20 cellular contexts compared by ENCODE assay signal in genomic region chr5:150166193-150167162, GRCh38. TPM values are rescaled to one million over a fixed set of nuclear protein-coding genes. Genes with fewer than 3 reads are reported as not detected.
DNase-seq lines count a peak whose midpoint lies in the region; ATAC-seq and TF ChIP-seq lines count a peak whose summit lies in the region.
"Had no signal": no experiment of that assay in that cellular context is flagged by ENCODE, and none has a peak within 500 bp of the region (broad histone marks: within the 10 kb centered on the region; RNA-seq: fewer than 3 reads in every experiment).

CDX1 (plus strand) TSS chr5:150166778; CDS start chr5:150166877, 99 bp downstream.

- H3K36me3 ChIP-seq in colonic mucosa (no peaks in the 10 kb centered on the region), mucosa of rectum (ENCODE audit: control insufficient read depth in 2 of 2, insufficient read depth in 2 of 2, low read length in 2 of 2) (peaks cover 11 to 15% of the 10 kb centered on the region in 2 donors), uterus (no peaks in the 10 kb centered on the region)
- H3K36me3 ChIP-seq: MG63 had no signal

- no peak for ATAC-seq in Right ventricle myocardium inferior
- ATAC-seq in left cardiac atrium: no peak
- no peak for ATAC-seq in GM18858 (IDR thresholded peaks at IDR 0.05; ENCODE audit: unreplicated experiment)
- no peak for ATAC-seq in HG02588 (IDR thresholded peaks at IDR 0.05; ENCODE audit: unreplicated experiment)
- ATAC-seq: activated CD8-positive, alpha-beta T cell treated with anti-CD3 and anti-CD28 coated beads for 36 hours; activated T-cell treated with anti-CD3 and anti-CD28 coated beads, Interleukin-2, amount 50 U/mL, for 4 hours; stimulated activated naive B cell treated with anti-CD40 and anti-IgM and Interleukin-4, amounts not matched to agents 10 μg/mL and 1 μg/mL and 100 μg/mL, for 72 hours had no signal

- peak within 1 kb of the TSS; percentile 88 to 99 for H3K9ac ChIP-seq in colonic mucosa (ENCODE audit: low read depth in 2 of 2, low read length in 2 of 2)
- peak within 1 kb of the TSS; percentile 93 to 96 for H3K9ac ChIP-seq in mucosa of rectum (ENCODE audit: low read depth in 1 of 2, low read length in 2 of 2)

- H3K4me3 ChIP-seq in colonic mucosa (peak within 1 kb of the TSS; percentile 69), mucosa of rectum (ENCODE audit: low read length in 2 of 2) (peak within 1 kb of the TSS; percentile 75 to 91), uterus (no peak within 1 kb of the TSS)
- H3K4me3 ChIP-seq: coronary artery, MG63 had no signal

- H3K9me3 ChIP-seq in colonic mucosa: no peaks in the 10 kb centered on the region
- H3K9me3 ChIP-seq in mucosa of rectum (ENCODE audit: control insufficient read depth in 2 of 2, low read length in 2 of 2): no peaks in the 10 kb centered on the region
- no peaks in the 10 kb centered on the region for H3K9me3 ChIP-seq in uterus
- H3K9me3 ChIP-seq: MG63 had no signal

- DNase-seq in Right ventricle myocardium inferior (ENCODE audit: missing footprints) (peak; percentile 57), left cardiac atrium (no peak), colonic mucosa (peak; percentile 76), uterus (no peak), iPS-NIHi7 (ENCODE audit: extremely low spot score) (no peak)
- DNase-seq: activated CD8-positive, alpha-beta T cell treated with anti-CD3 and anti-CD28 coated beads for 36 hours; activated naive CD4-positive, alpha-beta T cell treated with anti-CD3 and anti-CD28 coated beads, Interleukin-2, amount 10 ng/mL, durations not matched to agents 7 days and 5 days; activated T-cell treated with anti-CD3 and anti-CD28 coated beads, Interleukin-2, amount 50 U/mL, for 4 hours; DMS153; MG63; midbrain; NCI-H69; nucleus accumbens; OCI-M1; stimulated activated naive B cell treated with anti-CD40 and anti-IgM and Interleukin-4, amounts not matched to agents 10 μg/mL and 1 μg/mL and 100 μg/mL, for 72 hours had no signal

- intact Hi-C loops in Right ventricle myocardium inferior (cut with DNase I): loop anchor here (10.0 kb wide), 1 partner anchor 268 kb away; no protein-coding TSS in a partner anchor
- intact Hi-C loops in left cardiac atrium (cut with DNase I): no loop called here
- intact Hi-C loops in colonic mucosa (cut with DNase I): no loop called here
- intact Hi-C loops in uterus (cut with DNase I; ENCODE audit: low total_unique reads): loop anchor here (10.0 kb wide), 1 partner anchor 48 kb away; no protein-coding TSS in a partner anchor

- no peak for TF ChIP-seq CTCF in colonic mucosa (IDR thresholded peaks at IDR 0.05)
- no peak for TF ChIP-seq CTCF in uterus (IDR thresholded peaks at IDR 0.05)

- H3K4me1 ChIP-seq in colonic mucosa (peaks cover 20% of the 10 kb centered on the region), mucosa of rectum (ENCODE audit: control insufficient read depth in 2 of 2, insufficient read depth in 2 of 2, low read length in 2 of 2) (peaks cover 45 to 63% of the 10 kb centered on the region in 2 donors), uterus (no peaks in the 10 kb centered on the region)

- TF ChIP-seq POLR2A in uterus (IDR thresholded peaks at IDR 0.05): no peak

- H3K27ac ChIP-seq in colonic mucosa (peak within 1 kb of the TSS; percentile 84), mucosa of rectum (ENCODE audit: low read depth in 2 of 2, low read length in 2 of 2) (peak within 1 kb of the TSS; percentile 95 to 97), uterus (peak within 1 kb of the TSS; percentile 71 to 74)
- H3K27ac ChIP-seq: coronary artery had no signal

- peaks cover 3% of the 10 kb centered on the region for H3K27me3 ChIP-seq in colonic mucosa
- peaks cover 0 to 2% of the 10 kb centered on the region in 2 donors for H3K27me3 ChIP-seq in mucosa of rectum (ENCODE audit: control insufficient read depth in 2 of 2, insufficient read depth in 2 of 2, low read length in 2 of 2)
- no peaks in the 10 kb centered on the region for H3K27me3 ChIP-seq in uterus
- H3K27me3 ChIP-seq: MG63 had no signal

RNA-seq across cellular contexts. Expression of gene CDX1, which starts in this region (rescaled TPM):
- total RNA-seq in Right ventricle myocardium inferior (not detected), left cardiac atrium (not detected), colonic mucosa (100 to 1,000 TPM; 299 to 498 TPM), uterus (under 1 TPM; 0.29 to 0.77 (median 0.38) TPM)
- total RNA-seq: activated CD8-positive, alpha-beta T cell treated with anti-CD3 and anti-CD28 coated beads for 36 hours; T-helper 2 cell treated with Interferon-gamma antibody and Interleukin-4, amounts not matched to agents 100 ng/mL and 5 ng/mL, for 36 hours had no signal

Comparison
In these comparisons a context has a peak if more than half of its experiments do, and no peak if none do; other contexts are left out.
1. RNA of gene CDX1 (total RNA-seq): 299 to 498 TPM in colonic mucosa; 0.29 to 0.77 TPM in uterus, not detected in left cardiac atrium and not detected in Right ventricle myocardium inferior (single experiment); every median in the first group is over 100 times any median in the second.
2. intact Hi-C loops: an anchor here in Right ventricle myocardium inferior (10.0 kb wide) and uterus (10.0 kb wide); none called in left cardiac atrium and colonic mucosa.
3. Peak in DNase-seq in Right ventricle myocardium inferior; RNA of the gene not detected or under 1 TPM.
4. H3K4me3 ChIP-seq: peak in colonic mucosa (single experiment) and mucosa of rectum (2 of 2); none in uterus (0 of 2).
5. Peak in every context shown above with its lines, with median percentiles within 50 percentile points of each other: H3K27ac ChIP-seq.